ENCODE assay signal across 8 cellular contexts in the genomic region with DNA sequence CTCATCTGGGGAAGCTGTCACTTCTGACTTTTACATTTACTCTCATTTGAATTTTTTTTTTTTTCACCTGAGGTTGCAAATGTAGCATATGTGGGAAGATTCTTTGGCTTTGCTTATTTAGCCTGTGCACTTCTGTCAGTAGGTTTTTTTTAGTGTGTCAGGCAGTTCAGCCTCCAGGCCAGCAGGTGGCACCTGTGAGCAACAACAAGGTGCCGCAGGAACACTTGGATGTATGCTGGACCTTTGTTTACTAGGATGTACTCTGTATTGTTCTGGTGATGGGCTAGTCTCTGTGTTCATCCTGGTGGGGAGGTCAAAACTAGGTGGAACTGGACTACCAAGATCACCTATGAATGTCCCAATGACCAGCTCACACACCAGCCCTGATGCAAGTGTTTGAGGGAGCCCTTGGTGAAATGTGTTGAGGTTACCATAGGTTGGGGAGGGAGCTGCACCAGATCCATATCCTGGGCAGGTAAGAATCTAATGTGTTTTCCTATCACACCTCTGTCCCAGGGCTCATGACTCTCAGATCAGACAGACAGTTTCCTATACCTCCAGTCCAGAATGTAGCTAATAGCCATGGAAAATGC.
DNase-seq lines count a peak whose midpoint lies in the region; ATAC-seq, FAIRE-seq and TF ChIP-seq lines count a peak whose summit lies in the region.

No MANE protein-coding gene starts in this region.

- peak; percentile 13 for FAIRE-seq in A549 (lab: Jason Lieb, UNC)

- H3K27me3 ChIP-seq in neural progenitor cell: no peaks in the 10 kb centered on the region

- no peak overlapping the region for H3K4me3 Mint-ChIP-seq in activated T-cell treated with anti-CD3 and anti-CD28 coated beads, Interleukin-2, amount 50 U/mL, for 72 hours
- H3K4me3 Mint-ChIP-seq in neural progenitor cell (no peak overlapping the region), immature natural killer cell (no peak overlapping the region), mesothelial cell of epicardium (no peak overlapping the region)

- H3K27ac ChIP-seq in A549: no peak overlapping the region
- no peak overlapping the region for H3K27ac ChIP-seq in neural progenitor cell

- H3K36me3 ChIP-seq in neural progenitor cell: no peaks in the 10 kb centered on the region

- H3K4me3 ChIP-seq in A549: no peak overlapping the region
- H3K4me3 ChIP-seq in neural progenitor cell: no peak overlapping the region

- CTCF ChIA-PET in A549 (lab: Yijun Ruan, JAX): interaction anchor here (1.6 kb wide), 1 partner anchor 16 kb away, joined by 3 read pairs; no protein-coding TSS in a partner anchor

- no peaks in the 10 kb centered on the region for H3K4me1 Mint-ChIP-seq in activated T-cell treated with anti-CD3 and anti-CD28 coated beads, Interleukin-2, amount 50 U/mL, for 72 hours (ENCODE audit: low read depth)
- H3K4me1 Mint-ChIP-seq in neural progenitor cell (no peaks in the 10 kb centered on the region), immature natural killer cell (no peaks in the 10 kb centered on the region), mesothelial cell of epicardium (no peaks in the 10 kb centered on the region)

- H3F3A ChIP-seq in neural progenitor cell (ENCODE audit: low read depth): no peaks in the 10 kb centered on the region

- H3K9ac ChIP-seq in neural progenitor cell: no peak overlapping the region

- no peak; the same call in 2 of the 3 replicates for TF ChIP-seq CTCF in A549 (IDR thresholded peaks at IDR 0.05)
- TF ChIP-seq CTCF in GM13977 (IDR thresholded peaks at IDR 0.05; ENCODE audit: extremely low read depth, insufficient read depth, missing control alignments): peak; percentile 78
- peak; percentile 60 for TF ChIP-seq CTCF in neural progenitor cell (IDR thresholded peaks at IDR 0.05)
- no peak for TF ChIP-seq CTCF in mesothelial cell of epicardium (IDR thresholded peaks at IDR 0.05; ENCODE audit: unreplicated experiment)

- peak; percentile 3 to 42 for DNase-seq in A549 (ENCODE audit: low read depth in 1 of 2, low spot score in 1 of 2)
- DNase-seq in GM13977 (ENCODE audit: low spot score): peak; percentile 6
- DNase-seq in activated T-cell treated with anti-CD3 and anti-CD28 coated beads, Interleukin-2, amount 50 U/mL, for 72 hours: peak; percentile 8 to 17
- DNase-seq in neural progenitor cell (ENCODE audit: low spot score): peak; percentile 25
- no peak for DNase-seq in immature natural killer cell
- no peak for DNase-seq in mesothelial cell of epicardium (ENCODE audit: low spot score in 2 of 2, unreplicated experiment in 2 of 2)

- peaks cover 0 to 1% of the 10 kb centered on the region in 2 donors for H3K36me3 Mint-ChIP-seq in activated T-cell treated with anti-CD3 and anti-CD28 coated beads, Interleukin-2, amount 50 U/mL, for 72 hours (ENCODE audit: insufficient read depth in 2 of 2)
- H3K36me3 Mint-ChIP-seq in neural progenitor cell: peaks cover 2% of the 10 kb centered on the region
- H3K36me3 Mint-ChIP-seq in immature natural killer cell: no peaks in the 10 kb centered on the region
- no peaks in the 10 kb centered on the region for H3K36me3 Mint-ChIP-seq in mesothelial cell of epicardium

- H3K9me3 ChIP-seq in A549 (peaks cover 10% of the 10 kb centered on the region), neural progenitor cell (ENCODE audit: low read depth) (no peaks in the 10 kb centered on the region)

- no peaks in the 10 kb centered on the region for H4K20me1 ChIP-seq in neural progenitor cell (ENCODE audit: low read depth)

- no peak overlapping the region for H3K27ac Mint-ChIP-seq in activated T-cell treated with anti-CD3 and anti-CD28 coated beads, Interleukin-2, amount 50 U/mL, for 72 hours
- no peak overlapping the region for H3K27ac Mint-ChIP-seq in neural progenitor cell
- H3K27ac Mint-ChIP-seq in immature natural killer cell: no peak overlapping the region
- H3K27ac Mint-ChIP-seq in mesothelial cell of epicardium: no peak overlapping the region

- H3K4me2 ChIP-seq in A549 (no peak overlapping the region), neural progenitor cell (no peak overlapping the region)

- ATAC-seq in A549 (no peak), HG03342 (IDR thresholded peaks at IDR 0.05; ENCODE audit: unreplicated experiment) (peak; percentile 88), GM21447 (IDR thresholded peaks at IDR 0.05; ENCODE audit: unreplicated experiment) (no peak)
- ATAC-seq in activated T-cell treated with anti-CD3 and anti-CD28 coated beads, Interleukin-2, amount 50 U/mL, for 72 hours (replicated peaks in 1 of 2): no peak

- no peaks in the 10 kb centered on the region for H3K79me2 ChIP-seq in neural progenitor cell (ENCODE audit: low read depth)

- no peaks in the 10 kb centered on the region for H3K4me1 ChIP-seq in A549
- H3K4me1 ChIP-seq in neural progenitor cell: no peaks in the 10 kb centered on the region

- POLR2A ChIA-PET in A549 (lab: Yijun Ruan, JAX): no interaction called here

- WGBS in A549 (ENCODE audit: missing lambda C conversion rate): 56% methylated on average over 1 of the region's 1 CpG

- H2AFZ ChIP-seq in neural progenitor cell (replicated peaks): no peak overlapping the region

- H3K27me3 Mint-ChIP-seq in activated T-cell treated with anti-CD3 and anti-CD28 coated beads, Interleukin-2, amount 50 U/mL, for 72 hours (ENCODE audit: low read depth): no peaks in the 10 kb centered on the region
- H3K27me3 Mint-ChIP-seq in neural progenitor cell (ENCODE audit: insufficient read depth, low read depth): peaks cover 2% of the 10 kb centered on the region
- no peaks in the 10 kb centered on the region for H3K27me3 Mint-ChIP-seq in immature natural killer cell (ENCODE audit: low read depth in 3 of 3)
- no peaks in the 10 kb centered on the region for H3K27me3 Mint-ChIP-seq in mesothelial cell of epicardium (ENCODE audit: low read depth)

- H3K9me3 Mint-ChIP-seq in activated T-cell treated with anti-CD3 and anti-CD28 coated beads, Interleukin-2, amount 50 U/mL, for 72 hours: peaks cover 7 to 10% of the 10 kb centered on the region in 2 donors
- H3K9me3 Mint-ChIP-seq in neural progenitor cell (peaks cover 30% of the 10 kb centered on the region), immature natural killer cell (peaks cover 13 to 52% (median 29%) of the 10 kb centered on the region in 6 donors), mesothelial cell of epicardium (peaks cover 41% of the 10 kb centered on the region)

- TF ChIP-seq EP300 in A549 (IDR thresholded peaks at IDR 0.05): no peak

- in situ Hi-C loops in GM13977 (cut with MboI; ENCODE audit: low pct_unique_long_range_greater_than_20kb, low sequenced_read_pairs, unreplicated experiment): no loop called here

- TF ChIP-seq RAD21 in A549 (conservative IDR thresholded peaks at IDR 0.05 in 1 of 2, IDR thresholded peaks at IDR 0.05 in 1 of 2): peak in 1 of 2 experiments; percentile 44; a peak in 2 of 5 replicates

- TF ChIP-seq POLR2A in A549 (IDR thresholded peaks at IDR 0.05; ENCODE audit: low read length): no peak

TF ChIP-seq in A549, 52 proteins besides CTCF, POLR2A, EP300 and RAD21:
- TF ChIP-seq MAZ (IDR thresholded peaks at IDR 0.05; ENCODE audit: borderline replicate concordance, low read depth, low read length) (no peak), HDAC2 (IDR thresholded peaks at IDR 0.05) (no peak), REST (IDR thresholded peaks at IDR 0.05) (no peak), ZC3H11A (IDR thresholded peaks at IDR 0.05) (no peak)
- TF ChIP-seq, protein P1, sequence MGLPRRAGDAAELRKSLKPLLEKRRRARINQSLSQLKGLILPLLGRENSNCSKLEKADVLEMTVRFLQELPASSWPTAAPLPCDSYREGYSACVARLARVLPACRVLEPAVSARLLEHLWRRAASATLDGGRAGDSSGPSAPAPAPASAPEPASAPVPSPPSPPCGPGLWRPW (IDR thresholded peaks at IDR 0.05): no peak
TF ChIP-seq in A549: peak in this region for 0.

Comparison
In these comparisons a context has a peak if more than half of its experiments do, and no peak if none do; other contexts are left out.
1. DNase-seq: peak in A549 (2 of 2), GM13977 (single experiment), activated T-cell treated with anti-CD3 and anti-CD28 coated beads, Interleukin-2, amount 50 U/mL, for 72 hours (2 of 2) and neural progenitor cell (single experiment); none in immature natural killer cell (0 of 3) and mesothelial cell of epicardium (0 of 2).
2. CTCF ChIP-seq: peak in GM13977 (single experiment) and neural progenitor cell (single experiment); none in A549 (single experiment) and mesothelial cell of epicardium (single experiment).